Comparison of ENCODE assay signal across 14 cellular contexts in the genomic region with DNA sequence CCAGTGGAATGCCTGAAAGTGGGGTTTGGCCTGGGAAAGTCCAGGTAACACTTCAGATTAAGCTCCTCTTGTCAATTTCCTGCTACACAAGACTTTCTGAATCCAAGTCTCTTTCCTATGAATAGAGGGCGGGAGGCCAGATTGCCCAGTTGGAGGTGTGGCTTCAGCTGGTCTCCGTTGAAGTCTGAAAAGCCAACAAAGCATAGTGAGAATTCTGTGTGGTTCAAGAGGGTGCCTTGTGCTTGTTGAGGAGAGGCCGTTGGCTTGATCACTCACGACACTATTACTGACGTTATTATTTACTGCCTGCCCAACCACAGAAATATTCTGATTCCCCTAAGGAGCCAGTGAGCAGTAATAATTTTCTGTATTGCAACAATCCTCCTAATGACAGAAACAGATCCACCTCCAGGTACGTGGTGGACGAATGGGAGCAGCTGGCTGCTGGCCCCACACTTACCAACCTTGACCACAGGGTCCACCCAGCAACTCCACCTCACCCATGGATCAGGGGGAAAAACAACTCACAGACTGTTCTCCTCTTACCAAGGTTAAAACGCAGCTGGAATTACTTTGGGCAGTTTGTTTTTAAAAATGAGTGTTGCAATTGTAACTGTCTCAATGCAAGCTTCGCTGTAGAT. TPM values are rescaled to one million over a fixed set of nuclear protein-coding genes. Genes with fewer than 3 reads are reported as not detected.
A peak's percentile ranks its signal among the peaks of the same experiment; 100 is the strongest.
DNase-seq lines count a peak whose midpoint lies in the region; ATAC-seq and TF ChIP-seq lines count a peak whose summit lies in the region.
"Had no signal": no experiment of that assay in that cellular context is flagged by ENCODE, and none has a peak within 500 bp of the region (broad histone marks: within the 10 kb centered on the region; RNA-seq: fewer than 3 reads in every experiment).

No MANE protein-coding gene starts in this region.

- no peak overlapping the region for H3K4me3 ChIP-seq in mucosa of descending colon
- H3K4me3 ChIP-seq in tibial artery, result no peak overlapping the region
- H3K4me3 ChIP-seq: GM23248 had no signal

- POLR2A ChIA-PET in activated CD8-positive, alpha-beta T cell treated with anti-CD3 and anti-CD28 coated beads for 36 hours (lab: Charles Lee), result no interaction called here

- TF ChIP-seq CTCF in mucosa of descending colon (IDR thresholded peaks at IDR 0.05) (no peak), tibial artery (IDR thresholded peaks at IDR 0.05) (no peak)
- TF ChIP-seq CTCF in activated CD8-positive, alpha-beta T cell treated with anti-CD3 and anti-CD28 coated beads for 36 hours (IDR thresholded peaks at IDR 0.05), result no peak

- H3K27ac ChIP-seq in tibial artery, result peak overlapping the region; percentile 5 to 29
- H3K27ac ChIP-seq: GM23248, KMS-11 had no signal

- H3K36me3 Mint-ChIP-seq in effector memory CD8-positive, alpha-beta T cell (ENCODE audit: insufficient read depth), result peaks cover 2% of the 10 kb centered on the region
- H3K36me3 Mint-ChIP-seq in activated CD8-positive, alpha-beta T cell treated with anti-CD3 and anti-CD28 coated beads for 36 hours (ENCODE audit: low read depth), result no peaks in the 10 kb centered on the region

- intact Hi-C loops in mucosa of descending colon (cut with DNase I, micrococcal nuclease) (no loop called here), tibial artery (cut with DNase I; ENCODE audit: low total_unique reads) (no loop called here)
- intact Hi-C loops in activated CD8-positive, alpha-beta T cell treated with anti-CD3 and anti-CD28 coated beads for 36 hours (cut with micrococcal nuclease), result no loop called here

- no peaks in the 10 kb centered on the region for H3K36me3 ChIP-seq in mucosa of descending colon (ENCODE audit: low read depth)
- H3K36me3 ChIP-seq in tibial artery, result no peaks in the 10 kb centered on the region

- peaks cover 0 to 41% of the 10 kb centered on the region in 2 donors for H3K27me3 Mint-ChIP-seq in effector memory CD8-positive, alpha-beta T cell
- H3K27me3 Mint-ChIP-seq in activated CD8-positive, alpha-beta T cell treated with anti-CD3 and anti-CD28 coated beads for 36 hours, result peaks cover 2% of the 10 kb centered on the region

- no peaks in the 10 kb centered on the region for H3K27me3 ChIP-seq in tibial artery

- H3K4me3 Mint-ChIP-seq in effector memory CD8-positive, alpha-beta T cell, result no peak overlapping the region
- H3K4me3 Mint-ChIP-seq in activated CD8-positive, alpha-beta T cell treated with anti-CD3 and anti-CD28 coated beads for 36 hours, result no peak overlapping the region
- H3K4me3 Mint-ChIP-seq: activated CD8-positive, alpha-beta T cell treated with anti-CD3 and anti-CD28 coated beads, Interleukin-2, amount 10 ng/mL, durations not matched to agents 7 days and 5 days had no signal

- DNase-seq in NCI-H510A treated with DMSO at 0.1 percent for 48 hours (lab: John Stamatoyannopoulos, UW), result peak; percentile 67
- DNase-seq in NCI-H510A (lab: John Stamatoyannopoulos, UW), result no peak
- DNase-seq in dermis blood vessel endothelial cell, result peak; percentile 57
- DNase-seq in mucosa of descending colon, result peak in 1 of 3 donors; percentile 39
- DNase-seq in tibial artery, result no peak
- DNase-seq in effector memory CD8-positive, alpha-beta T cell, result no peak
- no peak for DNase-seq in activated CD8-positive, alpha-beta T cell treated with anti-CD3 and anti-CD28 coated beads for 36 hours
- DNase-seq: activated CD8-positive, alpha-beta T cell treated with anti-CD3 and anti-CD28 coated beads, Interleukin-2, amount 10 ng/mL, durations not matched to agents 7 days and 5 days; erythroblast; GM23248; NCI-H2107 had no signal

- H3K9me3 ChIP-seq in mucosa of descending colon, result no peaks in the 10 kb centered on the region
- H3K9me3 ChIP-seq in tibial artery, result no peaks in the 10 kb centered on the region

- H3K27ac Mint-ChIP-seq in effector memory CD8-positive, alpha-beta T cell, result no peak overlapping the region
- H3K27ac Mint-ChIP-seq in activated CD8-positive, alpha-beta T cell treated with anti-CD3 and anti-CD28 coated beads for 36 hours, result no peak overlapping the region
- H3K27ac Mint-ChIP-seq: activated CD8-positive, alpha-beta T cell treated with anti-CD3 and anti-CD28 coated beads, Interleukin-2, amount 10 ng/mL, durations not matched to agents 7 days and 5 days had no signal

- no peaks in the 10 kb centered on the region for H3K9me3 Mint-ChIP-seq in effector memory CD8-positive, alpha-beta T cell
- no peaks in the 10 kb centered on the region for H3K9me3 Mint-ChIP-seq in activated CD8-positive, alpha-beta T cell treated with anti-CD3 and anti-CD28 coated beads for 36 hours

- peak; percentile 42 for ATAC-seq in mucosa of descending colon
- ATAC-seq in GM21529 (IDR thresholded peaks at IDR 0.05; ENCODE audit: unreplicated experiment), result no peak
- no peak for ATAC-seq in effector memory CD8-positive, alpha-beta T cell (replicated peaks)
- ATAC-seq in activated CD8-positive, alpha-beta T cell treated with anti-CD3 and anti-CD28 coated beads for 36 hours, result no peak
- ATAC-seq: activated CD8-positive, alpha-beta T cell treated with anti-CD3 and anti-CD28 coated beads, Interleukin-2, amount 10 ng/mL, durations not matched to agents 7 days and 5 days; SK-N-SH treated with all-trans-retinoic acid at 6 μM for 48 hours had no signal

- H3K4me1 ChIP-seq in mucosa of descending colon (ENCODE audit: low read depth) (no peaks in the 10 kb centered on the region), tibial artery (peaks cover 0 to 98% (median 53%) of the 10 kb centered on the region in 4 donors)

- H3K4me1 Mint-ChIP-seq in effector memory CD8-positive, alpha-beta T cell (ENCODE audit: low read depth in 2 of 2), result peaks cover 0 to 4% of the 10 kb centered on the region in 2 donors
- H3K4me1 Mint-ChIP-seq in activated CD8-positive, alpha-beta T cell treated with anti-CD3 and anti-CD28 coated beads for 36 hours (ENCODE audit: low read depth), result peaks cover 18% of the 10 kb centered on the region

- CTCF ChIA-PET in activated CD8-positive, alpha-beta T cell treated with anti-CD3 and anti-CD28 coated beads for 36 hours (lab: Charles Lee), result interaction anchor here (0.6 to 2.2 kb wide), 3 partner anchors 25 to 107 kb away, joined by 3 to 7 read pairs (median 3); no protein-coding TSS in a partner anchor

RNA-seq across cellular contexts. Expression of gene NRP2, which starts 21.9 kb away (rescaled TPM):
- total RNA-seq in dermis blood vessel endothelial cell, result 165 and 254 TPM in 2 replicates
- 100 to 1,000 TPM in 1 of 3 donors, 10 to 100 TPM in 2; 12.3 to 300 (median 19.2) TPM for total RNA-seq in mucosa of descending colon
- total RNA-seq in activated CD8-positive, alpha-beta T cell treated with anti-CD3 and anti-CD28 coated beads for 36 hours, result 1 to 10 TPM in 1 of 2 experiments, under 1 TPM in 1; 0.63 to 1.6 TPM

Comparison
In these comparisons a context has a peak if more than half of its experiments do, and no peak if none do; other contexts are left out.
1. DNase-seq: peak in NCI-H510A treated with DMSO at 0.1 percent for 48 hours (single experiment) and dermis blood vessel endothelial cell (single experiment); none in NCI-H510A (single experiment), tibial artery (0 of 2), effector memory CD8-positive, alpha-beta T cell (0 of 3) and activated CD8-positive, alpha-beta T cell treated with anti-CD3 and anti-CD28 coated beads for 36 hours (single experiment).
2. RNA of gene NRP2, which starts 21.9 kb away (total RNA-seq): 165 to 254 TPM in dermis blood vessel endothelial cell and 12.3 to 300 TPM in mucosa of descending colon; 0.63 to 1.6 TPM in activated CD8-positive, alpha-beta T cell treated with anti-CD3 and anti-CD28 coated beads for 36 hours; every median in the first group is over 4 times any median in the second.